13 cellular contexts compared by ENCODE assay signal in genomic region chr3:30622047-30622545, GRCh38. TPM values are rescaled to one million over a fixed set of nuclear protein-coding genes. Genes with fewer than 3 reads are reported as not detected.
DNase-seq lines count a peak whose midpoint lies in the region; ATAC-seq and TF ChIP-seq lines count a peak whose summit lies in the region.
"Had no signal": no experiment of that assay in that cellular context is flagged by ENCODE, and none has a peak within 500 bp of the region (broad histone marks: within the 10 kb centered on the region; RNA-seq: fewer than 3 reads in every experiment).

No MANE protein-coding gene starts in this region.

- DNase-seq in activated CD8-positive, alpha-beta memory T cell treated with anti-CD3 and anti-CD28 coated beads, Interleukin-2, amount 10 ng/mL, durations not matched to agents 7 days and 5 days, result no peak
- no peak for DNase-seq in activated CD8-positive, alpha-beta memory T cell treated with anti-CD3 and anti-CD28 coated beads, Interleukin-2, amount 50 U/mL, for 48 hours
- DNase-seq in HFFc6, result no peak
- no peak for DNase-seq in activated naive CD8-positive, alpha-beta T cell treated with anti-CD3 and anti-CD28 coated beads, Interleukin-2, amount 10 ng/mL, durations not matched to agents 7 days and 5 days
- DNase-seq in gastrocnemius medialis, result no peak
- no peak for DNase-seq in NCI-H2081 treated with DMSO at 0.1 percent for 48 hours (lab: John Stamatoyannopoulos, UW)
- no peak for DNase-seq in nephron progenitor cell
- no peak for DNase-seq in NCI-H1092 treated with DMSO at 0.1 percent for 48 hours (lab: John Stamatoyannopoulos, UW)
- DNase-seq: activated CD4-positive, alpha-beta T cell treated with anti-CD3 and anti-CD28 coated beads for 4 hours; hypothalamus; NCI-H2081; occipital lobe had no signal

- POLR2A ChIA-PET in activated naive CD8-positive, alpha-beta T cell treated with anti-CD3 and anti-CD28 coated beads, Interleukin-2, amount 10 ng/mL, durations not matched to agents 7 days and 5 days (lab: Charles Lee), result interaction anchor here (0.7 to 3.8 kb wide), 6 partner anchors 9 to 100 kb away, joined by 5 to 13 read pairs (median 6); partner anchors contain the start of gene TGFBR2

- peaks cover 29 to 55% of the 10 kb centered on the region in 2 donors for H3K4me1 ChIP-seq in gastrocnemius medialis

- H3K4me3 ChIP-seq in gastrocnemius medialis, result no peak overlapping the region

- H3K27ac ChIP-seq in gastrocnemius medialis, result peak overlapping the region in 3 of 4 donors; percentile 4 to 33 (median 19)

- in situ Hi-C loops in gastrocnemius medialis (cut with MboI; ENCODE audit: low sequenced_read_pairs in 4 of 4), result no loop called here

- H3K9me3 ChIP-seq in gastrocnemius medialis, result no peaks in the 10 kb centered on the region

- peaks cover 64% of the 10 kb centered on the region for H3K36me3 Mint-ChIP-seq in activated CD8-positive, alpha-beta memory T cell treated with anti-CD3 and anti-CD28 coated beads, Interleukin-2, amount 10 ng/mL, durations not matched to agents 7 days and 5 days
- H3K36me3 Mint-ChIP-seq in HFFc6 (ENCODE audit: low read depth) (peaks cover 49% of the 10 kb centered on the region), nephron progenitor cell (ENCODE audit: low read depth) (peaks cover 22% of the 10 kb centered on the region)
- peaks cover 54% of the 10 kb centered on the region for H3K36me3 Mint-ChIP-seq in activated naive CD8-positive, alpha-beta T cell treated with anti-CD3 and anti-CD28 coated beads, Interleukin-2, amount 10 ng/mL, durations not matched to agents 7 days and 5 days

- intact Hi-C loops in gastrocnemius medialis (cut with DNase I; ENCODE audit: low total_unique reads), result no loop called here

- peak overlapping the region; percentile 79 for H3K27ac Mint-ChIP-seq in activated CD8-positive, alpha-beta memory T cell treated with anti-CD3 and anti-CD28 coated beads, Interleukin-2, amount 10 ng/mL, durations not matched to agents 7 days and 5 days
- H3K27ac Mint-ChIP-seq in HFFc6, result peak overlapping the region; percentile 64; the same call in 1 of the 2 replicates
- H3K27ac Mint-ChIP-seq in activated naive CD8-positive, alpha-beta T cell treated with anti-CD3 and anti-CD28 coated beads, Interleukin-2, amount 10 ng/mL, durations not matched to agents 7 days and 5 days, result peak overlapping the region; percentile 86
- H3K27ac Mint-ChIP-seq in nephron progenitor cell, result no peak overlapping the region
- H3K27ac Mint-ChIP-seq: type B pancreatic cell had no signal

- ATAC-seq in activated CD8-positive, alpha-beta memory T cell treated with anti-CD3 and anti-CD28 coated beads, Interleukin-2, amount 10 ng/mL, durations not matched to agents 7 days and 5 days, result peak; percentile 7
- no peak for ATAC-seq in activated naive CD8-positive, alpha-beta T cell treated with anti-CD3 and anti-CD28 coated beads, Interleukin-2, amount 10 ng/mL, durations not matched to agents 7 days and 5 days (ENCODE audit: low read depth)
- no peak for ATAC-seq in gastrocnemius medialis

- H3K4me1 Mint-ChIP-seq in activated CD8-positive, alpha-beta memory T cell treated with anti-CD3 and anti-CD28 coated beads, Interleukin-2, amount 10 ng/mL, durations not matched to agents 7 days and 5 days, result peaks cover 91% of the 10 kb centered on the region
- peaks cover 89% of the 10 kb centered on the region for H3K4me1 Mint-ChIP-seq in HFFc6 (ENCODE audit: low read depth)
- H3K4me1 Mint-ChIP-seq in activated naive CD8-positive, alpha-beta T cell treated with anti-CD3 and anti-CD28 coated beads, Interleukin-2, amount 10 ng/mL, durations not matched to agents 7 days and 5 days, result peaks cover 85% of the 10 kb centered on the region
- no peaks in the 10 kb centered on the region for H3K4me1 Mint-ChIP-seq in nephron progenitor cell

- TF ChIP-seq CTCF in HFFc6 (IDR thresholded peaks at IDR 0.05), result no peak
- no peak for TF ChIP-seq CTCF in gastrocnemius medialis (IDR thresholded peaks at IDR 0.05 in 4 of 5, conservative IDR thresholded peaks at IDR 0.05 in 1 of 5)
- no peak for TF ChIP-seq CTCF in nephron progenitor cell (IDR thresholded peaks at IDR 0.05)

- CTCF ChIA-PET in activated CD8-positive, alpha-beta memory T cell treated with anti-CD3 and anti-CD28 coated beads, Interleukin-2, amount 10 ng/mL, durations not matched to agents 7 days and 5 days (lab: Charles Lee), result interaction anchor here (1.1 to 1.6 kb wide), 3 partner anchors 12 to 15 kb away, joined by 3 to 6 read pairs (median 3); partner anchors contain the start of gene TGFBR2

- no peaks in the 10 kb centered on the region for H3K27me3 Mint-ChIP-seq in activated CD8-positive, alpha-beta memory T cell treated with anti-CD3 and anti-CD28 coated beads, Interleukin-2, amount 10 ng/mL, durations not matched to agents 7 days and 5 days
- H3K27me3 Mint-ChIP-seq in HFFc6 (ENCODE audit: insufficient read depth) (no peaks in the 10 kb centered on the region), nephron progenitor cell (ENCODE audit: low read depth, poor library complexity) (peaks cover 4% of the 10 kb centered on the region)
- H3K27me3 Mint-ChIP-seq in activated naive CD8-positive, alpha-beta T cell treated with anti-CD3 and anti-CD28 coated beads, Interleukin-2, amount 10 ng/mL, durations not matched to agents 7 days and 5 days, result no peaks in the 10 kb centered on the region
- H3K27me3 Mint-ChIP-seq: type B pancreatic cell had no signal

- H3K9me3 Mint-ChIP-seq in activated CD8-positive, alpha-beta memory T cell treated with anti-CD3 and anti-CD28 coated beads, Interleukin-2, amount 10 ng/mL, durations not matched to agents 7 days and 5 days (ENCODE audit: low read depth), result no peaks in the 10 kb centered on the region
- H3K9me3 Mint-ChIP-seq in HFFc6 (no peaks in the 10 kb centered on the region), nephron progenitor cell (no peaks in the 10 kb centered on the region)
- H3K9me3 Mint-ChIP-seq in activated naive CD8-positive, alpha-beta T cell treated with anti-CD3 and anti-CD28 coated beads, Interleukin-2, amount 10 ng/mL, durations not matched to agents 7 days and 5 days, result no peaks in the 10 kb centered on the region

- TF ChIP-seq POLR2A in gastrocnemius medialis (IDR thresholded peaks at IDR 0.05), result no peak

- H3K36me3 ChIP-seq in gastrocnemius medialis, result no peaks in the 10 kb centered on the region

- peak overlapping the region; percentile 39 for H3K4me3 Mint-ChIP-seq in activated CD8-positive, alpha-beta memory T cell treated with anti-CD3 and anti-CD28 coated beads, Interleukin-2, amount 10 ng/mL, durations not matched to agents 7 days and 5 days
- H3K4me3 Mint-ChIP-seq in HFFc6 (no peak overlapping the region), nephron progenitor cell (no peak overlapping the region)
- H3K4me3 Mint-ChIP-seq in activated naive CD8-positive, alpha-beta T cell treated with anti-CD3 and anti-CD28 coated beads, Interleukin-2, amount 10 ng/mL, durations not matched to agents 7 days and 5 days, result peak overlapping the region; percentile 65
- H3K4me3 Mint-ChIP-seq: type B pancreatic cell had no signal

- no peaks in the 10 kb centered on the region for H3K27me3 ChIP-seq in gastrocnemius medialis

RNA-seq across cellular contexts. Expression of gene TGFBR2, which starts 15.7 kb away (rescaled TPM):
- total RNA-seq in activated CD8-positive, alpha-beta memory T cell treated with anti-CD3 and anti-CD28 coated beads, Interleukin-2, amount 10 ng/mL, durations not matched to agents 7 days and 5 days, result 10 to 100 TPM; 47.3 to 50.5 TPM
- total RNA-seq in HFFc6 (2021; fragmentation: NEBNext Ultra II Directional; extraction: Animal tissue kit (Norgen Biotek cat#: 25700)), result 100 to 1,000 TPM in 4 of 6 experiments, 10 to 100 TPM in 2; 78.5 to 135 (median 118) TPM
- total RNA-seq in activated naive CD8-positive, alpha-beta T cell treated with anti-CD3 and anti-CD28 coated beads, Interleukin-2, amount 10 ng/mL, durations not matched to agents 7 days and 5 days, result 10 to 100 TPM; 86.9 to 92.2 TPM
- total RNA-seq in gastrocnemius medialis, result 10 to 100 TPM; 38.3 to 53.8 (median 47.2) TPM

Comparison
In these comparisons a context has a peak if more than half of its experiments do, and no peak if none do; other contexts are left out.
1. H3K4me3 Mint-ChIP-seq: peak in activated CD8-positive, alpha-beta memory T cell treated with anti-CD3 and anti-CD28 coated beads, Interleukin-2, amount 10 ng/mL, durations not matched to agents 7 days and 5 days (single experiment) and activated naive CD8-positive, alpha-beta T cell treated with anti-CD3 and anti-CD28 coated beads, Interleukin-2, amount 10 ng/mL, durations not matched to agents 7 days and 5 days (single experiment); none in HFFc6 (single experiment) and nephron progenitor cell (single experiment).